ENCODE assay signal across 8 cellular contexts in the genomic region with DNA sequence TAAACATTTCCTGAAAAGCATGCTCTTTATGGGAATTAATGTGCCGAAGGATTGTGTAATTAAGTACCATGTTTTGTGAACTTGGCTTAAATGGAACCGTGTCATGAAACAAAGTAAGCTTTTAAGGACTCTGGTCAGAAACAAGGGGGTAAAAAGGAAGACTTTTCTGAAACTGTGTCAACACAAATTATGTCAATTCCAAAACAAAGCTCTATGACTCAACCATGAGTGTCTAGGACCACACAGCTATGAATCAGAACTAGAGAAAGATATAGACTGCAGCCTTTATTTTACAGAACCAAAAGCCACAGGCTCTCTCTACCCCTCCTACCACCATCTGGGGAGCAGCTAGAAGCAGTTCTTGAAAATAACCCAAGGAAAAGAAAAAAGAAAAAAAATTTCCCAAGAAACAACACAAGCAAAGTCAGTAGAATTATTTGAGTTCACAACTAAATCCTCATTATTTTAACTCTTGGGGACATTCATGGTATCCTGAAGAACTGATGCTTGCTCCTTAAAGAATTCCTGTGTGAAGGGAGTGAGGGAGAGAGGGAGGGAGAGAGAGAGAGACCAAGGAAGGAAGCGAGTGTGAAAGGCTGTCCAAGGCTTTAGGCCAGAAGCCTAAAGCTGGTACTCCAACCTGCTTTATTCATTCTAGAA.
A peak's percentile ranks its signal among the peaks of the same experiment; 100 is the strongest.
DNase-seq lines count a peak whose midpoint lies in the region; ATAC-seq and TF ChIP-seq lines count a peak whose summit lies in the region.

No MANE protein-coding gene starts in this region.

- WGBS in mesenchymal stem cell: 0% methylated on average over 2 of the region's 3 CpGs

- peak overlapping the region; percentile 87 for H3K9ac ChIP-seq in mesenchymal stem cell (ENCODE audit: low read length)

- H3K14ac ChIP-seq in mesenchymal stem cell (ENCODE audit: low read length in 2 of 2): no peak overlapping the region

- DNase-seq in activated CD4-positive, alpha-beta T cell treated with anti-CD3 and anti-CD28 coated beads for 24 hours (ENCODE audit: low read depth in 2 of 2): peak; percentile 6 to 27
- DNase-seq in activated CD4-positive, alpha-beta T cell treated with anti-CD3 and anti-CD28 coated beads for 1 hour: no peak
- DNase-seq in RWPE1 (ENCODE audit: low spot score) (peak; percentile 97), mesenchymal stem cell (peak; percentile 96), tibial artery (no peak), NCI-H1694 treated with DMSO at 0.1 percent for 48 hours (lab: John Stamatoyannopoulos, UW) (no peak)

- H3K36me3 ChIP-seq in mesenchymal stem cell (ENCODE audit: control insufficient read depth in 1 of 2, insufficient read depth in 2 of 2, low read depth in 1 of 2, low read length in 2 of 2) (peaks cover 27 to 30% of the 10 kb centered on the region in 2 experiments), tibial artery (peaks cover 0 to 16% (median 0%) of the 10 kb centered on the region in 3 donors)

- no peak overlapping the region for H3K23ac ChIP-seq in mesenchymal stem cell (ENCODE audit: low read length in 2 of 2)

- no peak overlapping the region for H4K91ac ChIP-seq in mesenchymal stem cell (ENCODE audit: low read length)

- H2BK5ac ChIP-seq in mesenchymal stem cell (ENCODE audit: low read depth, low read length, poor library complexity, severe bottlenecking): peak overlapping the region; percentile 15

- peaks cover 19% of the 10 kb centered on the region for H3K79me1 ChIP-seq in mesenchymal stem cell (replicated peaks; ENCODE audit: low read length, poor library complexity, severe bottlenecking)

- intact Hi-C loops in tibial artery (cut with DNase I; ENCODE audit: low total_unique reads): loop anchor here (5.0 to 10.0 kb wide), 3 partner anchors 43 to 190 kb away; no protein-coding TSS in a partner anchor

- H3K27ac ChIP-seq in RWPE1 (peak overlapping the region; percentile 86), cingulate gyrus (ENCODE audit: low read depth, low read length) (peak overlapping the region; percentile 58), mesenchymal stem cell (ENCODE audit: low read length, poor library complexity, severe bottlenecking) (peak overlapping the region; percentile 90), tibial artery (peak overlapping the region; percentile 90 to 94)

- no peak overlapping the region for H2AFZ ChIP-seq in mesenchymal stem cell (ENCODE audit: low read depth, low read length)

- peak overlapping the region in 1 of 2 experiments; percentile 16 for H3K18ac ChIP-seq in mesenchymal stem cell (ENCODE audit: low read depth in 1 of 2, low read length in 2 of 2)

- peak; percentile 63 for ATAC-seq in HG02970 (IDR thresholded peaks at IDR 0.05; ENCODE audit: low FRiP score, unreplicated experiment)

- H3K27me3 ChIP-seq in mesenchymal stem cell (ENCODE audit: control insufficient read depth in 1 of 2, insufficient read depth in 1 of 2, low read length in 2 of 2) (no peaks in the 10 kb centered on the region), tibial artery (no peaks in the 10 kb centered on the region)

- H4K8ac ChIP-seq in mesenchymal stem cell (ENCODE audit: low read length): no peak overlapping the region

- no peak overlapping the region for H3K4me2 ChIP-seq in mesenchymal stem cell (ENCODE audit: low read length, poor library complexity, severe bottlenecking)

- CTCF ChIA-PET in RWPE1 (lab: Yijun Ruan, JAX): interaction anchor here (0.7 to 10.3 kb wide), 8 partner anchors 15 to 346 kb away, joined by 3 to 387 read pairs (median 6); no protein-coding TSS in a partner anchor

- TF ChIP-seq CTCF in RWPE1 (conservative IDR thresholded peaks at IDR 0.05; ENCODE audit: low read depth) (no peak), tibial artery (IDR thresholded peaks at IDR 0.05) (no peak)

- no peak overlapping the region for H2BK120ac ChIP-seq in mesenchymal stem cell (ENCODE audit: low read depth, low read length)

- peaks cover 26% of the 10 kb centered on the region for H3K4me1 ChIP-seq in mesenchymal stem cell (ENCODE audit: control insufficient read depth, insufficient read depth, low read depth, low read length)
- peaks cover 3 to 72% (median 57%) of the 10 kb centered on the region in 4 donors for H3K4me1 ChIP-seq in tibial artery

- peak overlapping the region in 1 of 2 experiments; percentile 7 for H3K4me3 ChIP-seq in mesenchymal stem cell (ENCODE audit: insufficient read depth in 1 of 2, low read depth in 1 of 2, low read length in 2 of 2)
- H3K4me3 ChIP-seq in tibial artery: no peak overlapping the region

- no peak overlapping the region for H3K4ac ChIP-seq in mesenchymal stem cell (ENCODE audit: low read depth in 1 of 2, low read length in 2 of 2)

- POLR2A ChIA-PET in RWPE1 (lab: Yijun Ruan, JAX; ENCODE audit: low non-redundant PET): interaction anchor here (0.6 to 1.5 kb wide), 5 partner anchors 46 to 109 kb away, joined by 3 to 6 read pairs (median 4); no protein-coding TSS in a partner anchor

- no peaks in the 10 kb centered on the region for H3K9me3 ChIP-seq in mesenchymal stem cell (ENCODE audit: control insufficient read depth, low read length)
- no peaks in the 10 kb centered on the region for H3K9me3 ChIP-seq in tibial artery

- no peak overlapping the region for H2AK5ac ChIP-seq in mesenchymal stem cell (ENCODE audit: low read length, severe bottlenecking)

- H2BK12ac ChIP-seq in mesenchymal stem cell (ENCODE audit: low read length in 2 of 2): no peak overlapping the region

- H2BK15ac ChIP-seq in mesenchymal stem cell (ENCODE audit: low read depth, poor library complexity, severe bottlenecking): no peak overlapping the region

Comparison
In these comparisons a context has a peak if more than half of its experiments do, and no peak if none do; other contexts are left out.
1. DNase-seq: peak in activated CD4-positive, alpha-beta T cell treated with anti-CD3 and anti-CD28 coated beads for 24 hours (2 of 2), RWPE1 (single experiment) and mesenchymal stem cell (single experiment); none in activated CD4-positive, alpha-beta T cell treated with anti-CD3 and anti-CD28 coated beads for 1 hour (single experiment), tibial artery (0 of 2) and NCI-H1694 treated with DMSO at 0.1 percent for 48 hours (single experiment).
2. Peak in every context shown above with its lines, with median percentiles within 50 percentile points of each other: H3K27ac ChIP-seq.